ENCODE assay signal across 1 cellular context in genomic region chr12:108174641-108175040, GRCh38.
TF ChIP-seq lines count a peak whose summit lies in the region.

No MANE protein-coding gene starts in this region.

TF ChIP-seq in H1, 55 proteins besides CTCF, POLR2A, EP300 and RAD21 (continued from another document):
- 0 out of 2 replicates have a peak, but pooled peaks have one; percentile 20 for TF ChIP-seq E2F6 (IDR thresholded peaks at IDR 0.05)
- TF ChIP-seq KDM1A (IDR thresholded peaks at IDR 0.05; ENCODE audit: borderline replicate concordance, low read length): peak; percentile 52; the same call in 1 of the 2 replicates
- TF ChIP-seq ASH2L (IDR thresholded peaks at IDR 0.05; ENCODE audit: low read length): no peak
- no peak for TF ChIP-seq CBX8 (IDR thresholded peaks at IDR 0.05; ENCODE audit: borderline replicate concordance, low read depth, low read length)
